Comparison of ENCODE assay signal across 18 cellular contexts in the genomic region with DNA sequence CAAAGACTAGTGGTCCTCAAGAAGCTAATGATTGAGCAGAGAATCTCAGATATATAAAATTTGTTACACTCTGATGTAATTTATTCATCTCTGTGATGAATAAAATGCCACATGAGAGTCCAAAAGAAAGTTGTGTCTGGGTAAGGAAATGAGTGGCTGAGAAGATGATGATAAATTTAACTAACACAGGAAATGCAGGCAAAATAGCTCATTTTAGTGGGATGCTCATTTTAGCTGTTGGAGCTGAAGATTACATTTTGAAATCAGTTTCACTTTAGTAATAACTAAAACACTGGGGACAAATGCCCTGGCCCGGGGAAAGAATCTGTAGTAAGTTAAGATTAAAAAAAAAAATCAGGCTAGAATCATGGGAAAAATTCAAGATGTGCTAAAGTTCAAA. TPM values are rescaled to one million over a fixed set of nuclear protein-coding genes. Genes with fewer than 3 reads are reported as not detected.
A peak's percentile ranks its signal among the peaks of the same experiment; 100 is the strongest.
DNase-seq lines count a peak whose midpoint lies in the region; ATAC-seq and TF ChIP-seq lines count a peak whose summit lies in the region.
"Had no signal": no experiment of that assay in that cellular context is flagged by ENCODE, and none has a peak within 500 bp of the region (broad histone marks: within the 10 kb centered on the region; RNA-seq: fewer than 3 reads in every experiment).

No MANE protein-coding gene starts in this region.

- TF ChIP-seq CTCF in Calu3 (IDR thresholded peaks at IDR 0.05; ENCODE audit: unreplicated experiment) (no peak), fibroblast of lung (conservative IDR thresholded peaks at IDR 0.05 in 1 of 2, IDR thresholded peaks at IDR 0.05 in 1 of 2; ENCODE audit: low read depth in 1 of 2, low read length in 2 of 2) (no peak), glutamatergic neuron (IDR thresholded peaks at IDR 0.05; ENCODE audit: partially characterized antibody, unreplicated experiment) (no peak), GM10266 (IDR thresholded peaks at IDR 0.05; ENCODE audit: control insufficient read depth, insufficient read depth, low read depth, missing control alignments) (no peak)

- H3K27me3 Mint-ChIP-seq in Calu3 (ENCODE audit: unreplicated experiment) (no peaks in the 10 kb centered on the region), glutamatergic neuron (ENCODE audit: unreplicated experiment) (peaks cover 1% of the 10 kb centered on the region)
- H3K27me3 Mint-ChIP-seq: activated CD4-positive, alpha-beta memory T cell treated with anti-CD3 and anti-CD28 coated beads for 36 hours; activated naive CD4-positive, alpha-beta T cell treated with anti-CD3 and anti-CD28 coated beads, Interleukin-2, amount 10 ng/mL, durations not matched to agents 7 days and 5 days had no signal

- no peak overlapping the region for H3K27ac ChIP-seq in fibroblast of lung (ENCODE audit: insufficient read depth, low read length)
- H3K27ac ChIP-seq: vagina had no signal

- no peak overlapping the region for H3K4me3 ChIP-seq in fibroblast of lung (replicated peaks in 1 of 4; ENCODE audit: control extremely low read depth in 1 of 4, insufficient read depth in 1 of 4, low read depth in 3 of 4, low read length in 4 of 4)
- H3K4me3 ChIP-seq: mucosa of descending colon, skin epidermis, vagina had no signal

- no TSS peak for BruUV-seq in Calu3 (replicated peaks; lab: Mats Ljungman, UMichigan)

- H4K20me1 ChIP-seq in fibroblast of lung (ENCODE audit: control insufficient read depth, extremely low read depth, insufficient read depth, low read length), result no peaks in the 10 kb centered on the region

- no peaks in the 10 kb centered on the region for H3K9me3 ChIP-seq in fibroblast of lung (ENCODE audit: control insufficient read depth, insufficient read depth, low read depth, low read length)
- H3K9me3 ChIP-seq: BE2C, mucosa of descending colon, vagina had no signal

- no peaks in the 10 kb centered on the region for H3K79me2 ChIP-seq in fibroblast of lung (ENCODE audit: control insufficient read depth, insufficient read depth, low read length)

- H3K4me1 Mint-ChIP-seq in Calu3 (ENCODE audit: low read depth, unreplicated experiment), result peaks cover 9% of the 10 kb centered on the region
- H3K4me1 Mint-ChIP-seq in glutamatergic neuron (ENCODE audit: low read depth, unreplicated experiment), result peaks cover 1% of the 10 kb centered on the region
- H3K4me1 Mint-ChIP-seq: activated naive CD4-positive, alpha-beta T cell treated with anti-CD3 and anti-CD28 coated beads, Interleukin-2, amount 10 ng/mL, durations not matched to agents 7 days and 5 days had no signal

- H3K36me3 ChIP-seq in fibroblast of lung (ENCODE audit: control insufficient read depth, insufficient read depth, low read length), result no peaks in the 10 kb centered on the region
- H3K36me3 ChIP-seq: BE2C, vagina had no signal

- CTCF ChIA-PET in Calu3 (lab: Charles Lee), result no interaction called here

- H3K4me2 ChIP-seq in fibroblast of lung (ENCODE audit: extremely low read depth, insufficient read depth, low read length), result peak overlapping the region; percentile 33

- H3K27ac Mint-ChIP-seq in Calu3 (ENCODE audit: unreplicated experiment), result peak overlapping the region; percentile 67
- no peak overlapping the region for H3K27ac Mint-ChIP-seq in glutamatergic neuron (ENCODE audit: unreplicated experiment)
- H3K27ac Mint-ChIP-seq: activated CD4-positive, alpha-beta memory T cell treated with anti-CD3 and anti-CD28 coated beads for 36 hours; activated naive CD4-positive, alpha-beta T cell treated with anti-CD3 and anti-CD28 coated beads, Interleukin-2, amount 10 ng/mL, durations not matched to agents 7 days and 5 days had no signal

- DNase-seq in Calu3 (no peak), fibroblast of lung (ENCODE audit: low read depth in 2 of 2) (no peak), sciatic nerve (ENCODE audit: low spot score) (no peak), GF-D8 (lab: John Stamatoyannopoulos, UW) (no peak), glutamatergic neuron (no peak), GM10266 (ENCODE audit: extremely low spot score) (no peak)
- DNase-seq: activated CD4-positive, alpha-beta memory T cell treated with anti-CD3 and anti-CD28 coated beads for 36 hours; activated naive CD4-positive, alpha-beta T cell treated with anti-CD3 and anti-CD28 coated beads, Interleukin-2, amount 10 ng/mL, durations not matched to agents 7 days and 5 days; BE2C; foreskin fibroblast; MM.1S; mucosa of descending colon; NCI-H146; occipital lobe; stimulated activated CD4-positive, alpha-beta T cell treated with anti-CD3 and anti-CD28 coated beads, Interleukin-4, amount 100 ng/mL, for 1 hour had no signal

- H3K4me1 ChIP-seq in fibroblast of lung (ENCODE audit: control insufficient read depth, extremely low read depth, insufficient read depth, low read length), result no peaks in the 10 kb centered on the region

- ATAC-seq in HG02610 (IDR thresholded peaks at IDR 0.05; ENCODE audit: unreplicated experiment) (peak; percentile 50), sciatic nerve (peak; percentile 43)
- ATAC-seq: mucosa of descending colon had no signal

- peak overlapping the region; percentile 0 for H2AFZ ChIP-seq in fibroblast of lung (ENCODE audit: low read length)

- H3K36me3 Mint-ChIP-seq in Calu3 (ENCODE audit: insufficient read depth, unreplicated experiment), result no peaks in the 10 kb centered on the region
- H3K36me3 Mint-ChIP-seq in glutamatergic neuron (ENCODE audit: unreplicated experiment), result no peaks in the 10 kb centered on the region
- H3K36me3 Mint-ChIP-seq: activated CD4-positive, alpha-beta memory T cell treated with anti-CD3 and anti-CD28 coated beads for 36 hours; activated naive CD4-positive, alpha-beta T cell treated with anti-CD3 and anti-CD28 coated beads, Interleukin-2, amount 10 ng/mL, durations not matched to agents 7 days and 5 days had no signal

- H3K4me3 Mint-ChIP-seq in Calu3 (ENCODE audit: low read depth, unreplicated experiment), result no peak overlapping the region
- H3K4me3 Mint-ChIP-seq in glutamatergic neuron (ENCODE audit: unreplicated experiment), result no peak overlapping the region
- H3K4me3 Mint-ChIP-seq: activated CD4-positive, alpha-beta memory T cell treated with anti-CD3 and anti-CD28 coated beads for 36 hours; activated naive CD4-positive, alpha-beta T cell treated with anti-CD3 and anti-CD28 coated beads, Interleukin-2, amount 10 ng/mL, durations not matched to agents 7 days and 5 days had no signal

- intact Hi-C loops in Calu3 (cut with micrococcal nuclease; ENCODE audit: unreplicated experiment) (no loop called here), sciatic nerve (cut with DNase I) (no loop called here)

- no peaks in the 10 kb centered on the region for H3K9me3 Mint-ChIP-seq in Calu3 (ENCODE audit: low read depth, unreplicated experiment)
- no peaks in the 10 kb centered on the region for H3K9me3 Mint-ChIP-seq in glutamatergic neuron (ENCODE audit: unreplicated experiment)
- H3K9me3 Mint-ChIP-seq: activated CD4-positive, alpha-beta memory T cell treated with anti-CD3 and anti-CD28 coated beads for 36 hours had no signal

- no peak overlapping the region for H3K9ac ChIP-seq in fibroblast of lung (ENCODE audit: insufficient read depth, low read length)

- no peaks in the 10 kb centered on the region for H3K27me3 ChIP-seq in fibroblast of lung (ENCODE audit: control insufficient read depth, insufficient read depth, low read length)
- H3K27me3 ChIP-seq: BE2C, vagina had no signal

RNA-seq across cellular contexts. Expression of a gene that starts 35.2 kb away (rescaled TPM):
- total RNA-seq in Calu3 (2022) (13.3 and 13.6 TPM in 2 replicates), fibroblast of lung (9.8 and 13.0 TPM in 2 replicates), sciatic nerve (78.3 TPM), glutamatergic neuron (ENCODE audit: unreplicated experiment) (29.3 TPM)
- polyA plus RNA-seq in fibroblast of lung, result 16.2 and 82.6 TPM in 2 replicates
- polyA plus RNA-seq in fibroblast of lung (2012), result 8.5 and 40.7 TPM in 2 replicates
- 20.0 and 89.7 TPM in 2 replicates for polyA minus RNA-seq in fibroblast of lung (ENCODE audit: low replicate concordance)
